ENCODE assay signal across 2 cellular contexts in the genomic region with DNA sequence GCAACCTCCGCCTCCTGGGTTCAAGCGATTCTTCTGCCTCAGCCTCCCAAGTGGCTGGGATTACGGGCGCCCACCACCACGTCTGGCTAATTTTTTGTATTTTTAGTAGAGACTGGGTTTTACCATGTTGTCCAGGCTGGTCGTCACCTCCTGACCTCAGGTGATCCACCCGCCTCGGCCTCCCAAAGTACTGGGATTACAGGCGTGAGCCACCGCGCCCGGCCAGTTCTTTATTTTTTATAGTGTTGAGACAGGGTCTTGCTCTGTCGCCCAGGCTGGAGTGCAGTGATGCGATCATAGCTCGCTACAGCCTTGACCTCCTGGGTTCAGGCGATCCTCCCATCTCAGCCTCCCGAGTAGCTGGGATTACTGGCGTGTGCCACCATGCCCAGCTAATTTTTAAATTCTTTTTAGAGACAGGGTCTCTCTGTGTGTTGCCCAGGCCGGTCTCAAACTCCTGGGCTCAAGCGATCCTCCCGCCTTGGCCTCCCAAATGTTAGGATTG.
A peak's percentile ranks its signal among the peaks of the same experiment; 100 is the strongest.
TF ChIP-seq lines count a peak whose summit lies in the region.
"Not testable (repeated sequence)": the region's sequence is repeated elsewhere in the genome, so short reads cannot be mapped to it uniquely, and the experiment has no call there.

No MANE protein-coding gene starts in this region.

TF ChIP-seq in WTC11, 78 proteins besides CTCF, POLR2A, EP300 and RAD21:
- peak; percentile 53; the same call in 1 of the 2 replicates for TF ChIP-seq ZNF121 (CRISPR knock-in tag; IDR thresholded peaks at IDR 0.05)

TF ChIP-seq in K562, 482 proteins besides CTCF, POLR2A, EP300 and RAD21:
- 0 out of 2 replicates have a peak, but pooled peaks have one; percentile 6 for TF ChIP-seq ZBTB2 (IDR thresholded peaks at IDR 0.05)
- TF ChIP-seq NR2C2 (CRISPR knock-in tag; IDR thresholded peaks at IDR 0.05); NR2C1 (tag; IDR thresholded peaks at IDR 0.05); TOE1 (CRISPR knock-in tag; IDR thresholded peaks at IDR 0.05; ENCODE audit: borderline replicate concordance, low read depth): not testable (repeated sequence)
- peak; percentile 11; the same call in 1 of the 2 replicates for TF ChIP-seq NR2C2 (tag; IDR thresholded peaks at IDR 0.05)
- TF ChIP-seq GTF2E2 (tag; IDR thresholded peaks at IDR 0.05), result 0 out of 2 replicates have a peak, but pooled peaks have one; percentile 3
- TF ChIP-seq ZEB2 (IDR thresholded peaks at IDR 0.05), result 0 out of 2 replicates have a peak, but pooled peaks have one; percentile 7
- TF ChIP-seq, protein P1, sequence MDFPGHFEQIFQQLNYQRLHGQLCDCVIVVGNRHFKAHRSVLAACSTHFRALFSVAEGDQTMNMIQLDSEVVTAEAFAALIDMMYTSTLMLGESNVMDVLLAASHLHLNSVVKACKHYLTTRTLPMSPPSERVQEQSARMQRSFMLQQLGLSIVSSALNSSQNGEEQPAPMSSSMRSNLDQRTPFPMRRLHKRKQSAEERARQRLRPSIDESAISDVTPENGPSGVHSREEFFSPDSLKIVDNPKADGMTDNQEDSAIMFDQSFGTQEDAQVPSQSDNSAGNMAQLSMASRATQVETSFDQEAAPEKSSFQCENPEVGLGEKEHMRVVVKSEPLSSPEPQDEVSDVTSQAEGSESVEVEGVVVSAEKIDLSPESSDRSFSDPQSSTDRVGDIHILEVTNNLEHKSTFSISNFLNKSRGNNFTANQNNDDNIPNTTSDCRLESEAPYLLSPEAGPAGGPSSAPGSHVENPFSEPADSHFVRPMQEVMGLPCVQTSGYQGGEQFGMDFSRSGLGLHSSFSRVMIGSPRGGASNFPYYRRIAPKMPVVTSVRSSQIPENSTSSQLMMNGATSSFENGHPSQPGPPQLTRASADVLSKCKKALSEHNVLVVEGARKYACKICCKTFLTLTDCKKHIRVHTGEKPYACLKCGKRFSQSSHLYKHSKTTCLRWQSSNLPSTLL (IDR thresholded peaks at IDR 0.05), result peak; percentile 51; the same call in 1 of the 2 replicates
- peak; percentile 63; the same call in 1 of the 2 replicates for TF ChIP-seq NR2C1 (IDR thresholded peaks at IDR 0.05)
- peak; percentile 2 for TF ChIP-seq ASH1L (IDR thresholded peaks at IDR 0.05; ENCODE audit: borderline replicate concordance, low read depth, partially characterized antibody)
- 0 out of 2 replicates have a peak, but pooled peaks have one; percentile 23 for TF ChIP-seq CUX1 (CRISPR knock-in tag; IDR thresholded peaks at IDR 0.05)
- 0 out of 4 replicates have a peak, but pooled peaks of 1 of the 2 experiments have one; percentile 31 for TF ChIP-seq ARNT (IDR thresholded peaks at IDR 0.05)
- peak; percentile 27; the same call in 1 of the 2 replicates for TF ChIP-seq BCOR (IDR thresholded peaks at IDR 0.05)
- TF ChIP-seq TOE1 (IDR thresholded peaks at IDR 0.05; ENCODE audit: borderline replicate concordance), result 0 out of 2 replicates have a peak, but pooled peaks have one; percentile 2
- TF ChIP-seq ZNF197 (CRISPR knock-in tag; IDR thresholded peaks at IDR 0.05; ENCODE audit: low read depth), result peak; percentile 56; the same call in 1 of the 2 replicates
- peak; percentile 51; the same call in 1 of the 2 replicates for TF ChIP-seq DPF2 (IDR thresholded peaks at IDR 0.05)
- 0 out of 2 replicates have a peak, but pooled peaks have one; percentile 38 for TF ChIP-seq FOXK1 (CRISPR knock-in tag; IDR thresholded peaks at IDR 0.05; ENCODE audit: borderline replicate concordance)
- TF ChIP-seq ZNF121 (CRISPR knock-in tag; conservative IDR thresholded peaks at IDR 0.05), result peak; percentile 56; the same call in 1 of the 2 replicates
- 0 out of 2 replicates have a peak, but pooled peaks have one; percentile 13 for TF ChIP-seq NBN (IDR thresholded peaks at IDR 0.05; ENCODE audit: low read depth)
- TF ChIP-seq SMARCA5 (IDR thresholded peaks at IDR 0.05), result 0 out of 2 replicates have a peak, but pooled peaks have one; percentile 27
- 0 out of 2 replicates have a peak, but pooled peaks have one; percentile 15 for TF ChIP-seq NFRKB (IDR thresholded peaks at IDR 0.05; ENCODE audit: low read depth)
- TF ChIP-seq, protein P2, sequence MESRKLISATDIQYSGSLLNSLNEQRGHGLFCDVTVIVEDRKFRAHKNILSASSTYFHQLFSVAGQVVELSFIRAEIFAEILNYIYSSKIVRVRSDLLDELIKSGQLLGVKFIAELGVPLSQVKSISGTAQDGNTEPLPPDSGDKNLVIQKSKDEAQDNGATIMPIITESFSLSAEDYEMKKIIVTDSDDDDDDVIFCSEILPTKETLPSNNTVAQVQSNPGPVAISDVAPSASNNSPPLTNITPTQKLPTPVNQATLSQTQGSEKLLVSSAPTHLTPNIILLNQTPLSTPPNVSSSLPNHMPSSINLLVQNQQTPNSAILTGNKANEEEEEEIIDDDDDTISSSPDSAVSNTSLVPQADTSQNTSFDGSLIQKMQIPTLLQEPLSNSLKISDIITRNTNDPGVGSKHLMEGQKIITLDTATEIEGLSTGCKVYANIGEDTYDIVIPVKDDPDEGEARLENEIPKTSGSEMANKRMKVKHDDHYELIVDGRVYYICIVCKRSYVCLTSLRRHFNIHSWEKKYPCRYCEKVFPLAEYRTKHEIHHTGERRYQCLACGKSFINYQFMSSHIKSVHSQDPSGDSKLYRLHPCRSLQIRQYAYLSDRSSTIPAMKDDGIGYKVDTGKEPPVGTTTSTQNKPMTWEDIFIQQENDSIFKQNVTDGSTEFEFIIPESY (CRISPR knock-in tag; IDR thresholded peaks at IDR 0.05), result 0 out of 2 replicates have a peak, but pooled peaks have one; percentile 12
- TF ChIP-seq MIER1 (IDR thresholded peaks at IDR 0.05; ENCODE audit: low read depth), result peak; percentile 57; the same call in 1 of the 2 replicates
- TF ChIP-seq, protein P3, sequence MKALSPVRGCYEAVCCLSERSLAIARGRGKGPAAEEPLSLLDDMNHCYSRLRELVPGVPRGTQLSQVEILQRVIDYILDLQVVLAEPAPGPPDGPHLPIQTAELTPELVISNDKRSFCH (CRISPR knock-in tag; IDR thresholded peaks at IDR 0.05), result not testable (repeated sequence)
- TF ChIP-seq, protein P3 (tag; IDR thresholded peaks at IDR 0.05), result 0 out of 2 replicates have a peak, but pooled peaks have one; percentile 40
